In genomic region chr6:21680611-21681010, GRCh38 we compare ENCODE assay signal across 28 cellular contexts.
"Had no signal": no experiment of that assay in that cellular context is flagged by ENCODE, and none has a peak within 500 bp of the region (broad histone marks: within the 10 kb centered on the region; RNA-seq: fewer than 3 reads in every experiment).

No MANE protein-coding gene starts in this region.

- H3K9me3 ChIP-seq: MG63, SJCRH30 had no signal

- H3K27me3 ChIP-seq: brain microvascular endothelial cell, cardiac muscle cell, MG63, SJCRH30 had no signal

- H3K4me1 ChIP-seq: SJCRH30 had no signal

- H3K36me3 Mint-ChIP-seq: activated naive CD8-positive, alpha-beta T cell treated with anti-CD3 and anti-CD28 coated beads, Interleukin-2, amount 10 ng/mL, durations not matched to agents 7 days and 5 days; IgD-negative memory B cell had no signal

- H3K27me3 Mint-ChIP-seq: activated naive CD8-positive, alpha-beta T cell treated with anti-CD3 and anti-CD28 coated beads, Interleukin-2, amount 10 ng/mL, durations not matched to agents 7 days and 5 days had no signal

- H3K27ac Mint-ChIP-seq: activated CD8-positive, alpha-beta T cell treated with anti-CD3 and anti-CD28 coated beads, Interleukin-2, amount 10 ng/mL, durations not matched to agents 7 days and 5 days; activated naive CD8-positive, alpha-beta T cell treated with anti-CD3 and anti-CD28 coated beads, Interleukin-2, amount 10 ng/mL, durations not matched to agents 7 days and 5 days; activated T-helper 2 cell treated with anti-CD3 and anti-CD28 coated beads, Interferon-gamma antibody, Interleukin-2, Interleukin-4, amounts not matched to agents 10 μg/mL and 5 μg/mL and 100 μg/mL, durations not matched to agents 14 hours and 24 hours and 36 hours; IgD-negative memory B cell; T-helper 2 cell treated with Interferon-gamma antibody and Interleukin-4, amounts not matched to agents 5 μg/mL and 100 μg/mL, for 36 hours had no signal

- H3K27ac ChIP-seq: cardiac muscle cell, SJCRH30 had no signal

- H3K4me1 Mint-ChIP-seq: activated naive CD8-positive, alpha-beta T cell treated with anti-CD3 and anti-CD28 coated beads, Interleukin-2, amount 10 ng/mL, durations not matched to agents 7 days and 5 days; IgD-negative memory B cell had no signal

- DNase-seq: activated CD4-positive, alpha-beta T cell treated with anti-CD3 and anti-CD28 coated beads for 48 hours; activated CD4-positive, alpha-beta T cell treated with anti-CD3 and anti-CD28 coated beads, Interleukin-2, amount 50 U/mL, for 4 hours; activated CD4-positive, CD25-positive, alpha-beta regulatory T cell treated with anti-CD3 and anti-CD28 coated beads, Interleukin-2, amount 50 U/mL, for 72 hours; activated CD8-positive, alpha-beta T cell treated with anti-CD3 and anti-CD28 coated beads, Interleukin-2, amount 10 ng/mL, durations not matched to agents 7 days and 5 days; activated naive CD4-positive, alpha-beta T cell treated with anti-CD3 and anti-CD28 coated beads, Interleukin-2, amount 50 U/mL, for 16 hours; activated naive CD8-positive, alpha-beta T cell treated with anti-CD3 and anti-CD28 coated beads, Interleukin-2, amount 10 ng/mL, durations not matched to agents 7 days and 5 days; activated T-cell treated with anti-CD3 and anti-CD28 coated beads, Interleukin-2, amount 50 U/mL, for 4 hours; aorta; cerebellar nuclear complex; KG1; MV-4-11; NCI-H1092 treated with DMSO at 0.1 percent for 48 hours; NCI-H1417 treated with DMSO at 0.1 percent for 48 hours; NCI-H1694; NCI-H2029; NCI-H2107; NCI-H2171 treated with DMSO at 0.1 percent for 48 hours; NCI-H345; NCI-H510A; NCI-H526 treated with DMSO at 0.1 percent for 48 hours; NCI-H82 had no signal

- H3K9me3 Mint-ChIP-seq: activated naive CD8-positive, alpha-beta T cell treated with anti-CD3 and anti-CD28 coated beads, Interleukin-2, amount 10 ng/mL, durations not matched to agents 7 days and 5 days; activated T-cell treated with anti-CD3 and anti-CD28 coated beads, Interleukin-2, amount 50 U/mL, for 4 hours; activated T-helper 2 cell treated with anti-CD3 and anti-CD28 coated beads, Interferon-gamma antibody, Interleukin-2, Interleukin-4, amounts not matched to agents 10 μg/mL and 5 μg/mL and 100 μg/mL, durations not matched to agents 14 hours and 24 hours and 36 hours; IgD-negative memory B cell; T-helper 2 cell treated with Interferon-gamma antibody and Interleukin-4, amounts not matched to agents 5 μg/mL and 100 μg/mL, for 36 hours had no signal

- H3K4me3 Mint-ChIP-seq: activated CD8-positive, alpha-beta T cell treated with anti-CD3 and anti-CD28 coated beads, Interleukin-2, amount 10 ng/mL, durations not matched to agents 7 days and 5 days; activated naive CD8-positive, alpha-beta T cell treated with anti-CD3 and anti-CD28 coated beads, Interleukin-2, amount 10 ng/mL, durations not matched to agents 7 days and 5 days; activated T-cell treated with anti-CD3 and anti-CD28 coated beads, Interleukin-2, amount 50 U/mL, for 4 hours; IgD-negative memory B cell; T-helper 2 cell treated with Interferon-gamma antibody and Interleukin-4, amounts not matched to agents 5 μg/mL and 100 μg/mL, for 36 hours had no signal

- H3K4me3 ChIP-seq: cardiac muscle cell, MG63, SJCRH30 had no signal

- H3K36me3 ChIP-seq: brain microvascular endothelial cell, cardiac muscle cell, MG63, SJCRH30 had no signal
